ENCODE assay signal across 8 cellular contexts in the genomic region with DNA sequence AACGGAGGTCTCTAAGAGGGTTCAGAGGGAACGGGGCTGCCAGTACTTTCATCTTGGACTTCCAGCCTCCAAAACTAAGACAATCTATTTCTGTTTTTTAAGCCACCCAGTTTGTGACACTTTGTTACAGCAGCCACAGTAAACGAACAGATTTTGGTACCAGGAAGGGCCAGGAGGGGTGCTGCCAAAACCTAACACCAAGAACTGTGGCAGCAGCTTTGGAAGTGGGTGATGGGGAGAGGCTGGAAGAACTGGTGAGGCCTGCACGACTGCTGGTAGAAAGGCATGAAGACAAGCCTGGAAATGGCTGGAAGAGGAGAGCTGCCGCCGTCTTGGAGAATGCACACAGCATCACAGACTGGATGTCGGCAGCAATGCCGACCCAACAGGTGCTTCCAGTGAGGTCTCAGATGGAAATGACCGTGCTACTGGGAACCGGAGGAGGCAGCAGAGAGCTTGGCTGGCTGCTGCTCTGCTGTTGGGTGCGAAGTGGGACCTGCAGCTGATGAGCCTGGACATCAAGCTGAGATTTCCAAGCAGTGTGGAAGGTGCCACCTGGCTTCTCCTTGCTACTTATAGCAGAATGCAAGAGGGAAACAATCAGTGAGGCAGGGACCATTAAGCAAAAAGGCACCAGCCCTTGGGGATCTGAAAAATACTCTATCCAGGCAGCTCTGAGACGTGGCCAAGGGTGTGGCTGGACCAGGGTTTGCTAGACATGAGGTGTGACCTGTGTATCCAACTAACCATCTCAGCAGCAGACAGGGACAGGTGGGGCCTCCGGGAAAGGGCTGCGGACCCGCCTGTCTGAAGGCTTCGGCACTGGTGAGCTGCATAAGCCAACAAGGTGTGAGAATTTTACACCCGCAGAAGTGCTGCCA. TPM values are rescaled to one million over a fixed set of nuclear protein-coding genes. Genes with fewer than 3 reads are reported as not detected.
DNase-seq lines count a peak whose midpoint lies in the region; ATAC-seq and TF ChIP-seq lines count a peak whose summit lies in the region.

No MANE protein-coding gene starts in this region.

- no peaks in the 10 kb centered on the region for H3K9me3 Mint-ChIP-seq in activated naive CD4-positive, alpha-beta T cell treated with anti-CD3 and anti-CD28 coated beads, Interleukin-2, amount 10 ng/mL, durations not matched to agents 7 days and 5 days
- no peaks in the 10 kb centered on the region for H3K9me3 Mint-ChIP-seq in activated naive CD4-positive, alpha-beta T cell treated with anti-CD3 and anti-CD28 coated beads for 36 hours
- H3K9me3 Mint-ChIP-seq in activated T-cell treated with anti-CD3 and anti-CD28 coated beads, Interleukin-2, amount 50 U/mL, for 72 hours: no peaks in the 10 kb centered on the region

- H3K4me1 Mint-ChIP-seq in activated naive CD4-positive, alpha-beta T cell treated with anti-CD3 and anti-CD28 coated beads, Interleukin-2, amount 10 ng/mL, durations not matched to agents 7 days and 5 days: peaks cover 2% of the 10 kb centered on the region
- peaks cover 8% of the 10 kb centered on the region for H3K4me1 Mint-ChIP-seq in activated naive CD4-positive, alpha-beta T cell treated with anti-CD3 and anti-CD28 coated beads for 36 hours (ENCODE audit: low read depth)
- H3K4me1 Mint-ChIP-seq in activated T-cell treated with anti-CD3 and anti-CD28 coated beads, Interleukin-2, amount 50 U/mL, for 72 hours (ENCODE audit: low read depth): peaks cover 6% of the 10 kb centered on the region

- peaks cover 47% of the 10 kb centered on the region for H3K27me3 Mint-ChIP-seq in activated naive CD4-positive, alpha-beta T cell treated with anti-CD3 and anti-CD28 coated beads, Interleukin-2, amount 10 ng/mL, durations not matched to agents 7 days and 5 days
- peaks cover 4% of the 10 kb centered on the region for H3K27me3 Mint-ChIP-seq in activated naive CD4-positive, alpha-beta T cell treated with anti-CD3 and anti-CD28 coated beads for 36 hours (ENCODE audit: low read depth)
- peaks cover 10% of the 10 kb centered on the region for H3K27me3 Mint-ChIP-seq in activated T-cell treated with anti-CD3 and anti-CD28 coated beads, Interleukin-2, amount 50 U/mL, for 72 hours (ENCODE audit: low read depth)

- CTCF ChIA-PET in activated naive CD4-positive, alpha-beta T cell treated with anti-CD3 and anti-CD28 coated beads, Interleukin-2, amount 10 ng/mL, durations not matched to agents 7 days and 5 days (lab: Charles Lee): interaction anchor here (0.8 to 2.7 kb wide), 13 partner anchors 13 to 130 kb away, joined by 3 to 8 read pairs (median 4); a partner anchor contains a TSS
- CTCF ChIA-PET in activated naive CD4-positive, alpha-beta T cell treated with anti-CD3 and anti-CD28 coated beads for 36 hours (lab: Charles Lee): interaction anchor here (0.7 to 1.9 kb wide), 4 partner anchors 13 to 268 kb away, joined by 3 to 5 read pairs (median 4); no protein-coding TSS in a partner anchor

- intact Hi-C loops in activated naive CD4-positive, alpha-beta T cell treated with anti-CD3 and anti-CD28 coated beads for 36 hours (cut with micrococcal nuclease): loop anchor here (5.0 kb wide), 1 partner anchor 59 kb away; no protein-coding TSS in a partner anchor

- H3K4me3 Mint-ChIP-seq in activated naive CD4-positive, alpha-beta T cell treated with anti-CD3 and anti-CD28 coated beads, Interleukin-2, amount 10 ng/mL, durations not matched to agents 7 days and 5 days: no peak overlapping the region
- H3K4me3 Mint-ChIP-seq in activated naive CD4-positive, alpha-beta T cell treated with anti-CD3 and anti-CD28 coated beads for 36 hours: no peak overlapping the region
- no peak overlapping the region for H3K4me3 Mint-ChIP-seq in activated T-cell treated with anti-CD3 and anti-CD28 coated beads, Interleukin-2, amount 50 U/mL, for 72 hours

- H3K4me3 ChIP-seq in LNCaP clone FGC (ENCODE audit: low read depth, low read length): no peak overlapping the region
- H3K4me3 ChIP-seq in kidney epithelial cell (ENCODE audit: low read depth, low read length): no peak overlapping the region

- ATAC-seq in activated T-cell treated with anti-CD3 and anti-CD28 coated beads, Interleukin-2, amount 50 U/mL, for 72 hours (replicated peaks in 1 of 2): peak; percentile 38 to 39
- ATAC-seq in HG02852 (IDR thresholded peaks at IDR 0.05; ENCODE audit: unreplicated experiment) (no peak), GM18873 (IDR thresholded peaks at IDR 0.05; ENCODE audit: low FRiP score, unreplicated experiment) (no peak)

- no peak overlapping the region for H3K27ac Mint-ChIP-seq in activated naive CD4-positive, alpha-beta T cell treated with anti-CD3 and anti-CD28 coated beads, Interleukin-2, amount 10 ng/mL, durations not matched to agents 7 days and 5 days
- no peak overlapping the region for H3K27ac Mint-ChIP-seq in activated naive CD4-positive, alpha-beta T cell treated with anti-CD3 and anti-CD28 coated beads for 36 hours
- no peak overlapping the region for H3K27ac Mint-ChIP-seq in activated T-cell treated with anti-CD3 and anti-CD28 coated beads, Interleukin-2, amount 50 U/mL, for 72 hours

- H3K36me3 Mint-ChIP-seq in activated naive CD4-positive, alpha-beta T cell treated with anti-CD3 and anti-CD28 coated beads, Interleukin-2, amount 10 ng/mL, durations not matched to agents 7 days and 5 days: peaks cover 6% of the 10 kb centered on the region
- H3K36me3 Mint-ChIP-seq in activated naive CD4-positive, alpha-beta T cell treated with anti-CD3 and anti-CD28 coated beads for 36 hours (ENCODE audit: low read depth): peaks cover 2% of the 10 kb centered on the region
- H3K36me3 Mint-ChIP-seq in activated T-cell treated with anti-CD3 and anti-CD28 coated beads, Interleukin-2, amount 50 U/mL, for 72 hours (ENCODE audit: insufficient read depth in 2 of 2): no peaks in the 10 kb centered on the region

- H3K36me3 ChIP-seq in kidney epithelial cell (ENCODE audit: control insufficient read depth, insufficient read depth, low read length): no peaks in the 10 kb centered on the region

- TF ChIP-seq CTCF in LNCaP clone FGC (IDR thresholded peaks at IDR 0.05; ENCODE audit: control insufficient read depth, extremely low read depth, insufficient read depth): peak; percentile 76
- peak; percentile 74 for TF ChIP-seq CTCF in kidney epithelial cell (IDR thresholded peaks at IDR 0.05; ENCODE audit: insufficient read depth, low read length, poor library complexity, severe bottlenecking)

- peak; percentile 50 for DNase-seq in activated naive CD4-positive, alpha-beta T cell treated with anti-CD3 and anti-CD28 coated beads, Interleukin-2, amount 10 ng/mL, durations not matched to agents 7 days and 5 days
- DNase-seq in activated naive CD4-positive, alpha-beta T cell treated with anti-CD3 and anti-CD28 coated beads for 36 hours: no peak
- DNase-seq in LNCaP clone FGC (ENCODE audit: low read depth) (no peak), kidney epithelial cell (ENCODE audit: low read depth) (no peak), UCSD-AML1 (lab: John Stamatoyannopoulos, UW; ENCODE audit: unreplicated experiment) (no peak)
- DNase-seq in activated T-cell treated with anti-CD3 and anti-CD28 coated beads, Interleukin-2, amount 50 U/mL, for 72 hours: peak in 1 of 2 donors; percentile 33

- H3K27me3 ChIP-seq in kidney epithelial cell (ENCODE audit: control insufficient read depth, insufficient read depth, low read length): peaks cover 37% of the 10 kb centered on the region

RNA-seq across cellular contexts. Expression of a gene that starts 4.7 kb away (rescaled TPM):
- total RNA-seq in activated naive CD4-positive, alpha-beta T cell treated with anti-CD3 and anti-CD28 coated beads for 36 hours: not detected
- total RNA-seq in activated T-cell treated with anti-CD3 and anti-CD28 coated beads, Interleukin-2, amount 50 U/mL, for 72 hours: under 1 TPM; 0.50 to 0.74 TPM
- total RNA-seq in kidney epithelial cell: not detected in 2 replicates

RNA-seq across cellular contexts. Expression of a gene that starts 6.7 kb away (rescaled TPM):
- not detected for total RNA-seq in activated naive CD4-positive, alpha-beta T cell treated with anti-CD3 and anti-CD28 coated beads for 36 hours
- not detected for total RNA-seq in activated T-cell treated with anti-CD3 and anti-CD28 coated beads, Interleukin-2, amount 50 U/mL, for 72 hours
- not detected in 2 replicates for total RNA-seq in kidney epithelial cell

RNA-seq across cellular contexts. Expression of a gene that starts 11.8 kb away (rescaled TPM):
- total RNA-seq in activated naive CD4-positive, alpha-beta T cell treated with anti-CD3 and anti-CD28 coated beads for 36 hours: 10 to 100 TPM; 34.8 to 36.6 TPM
- total RNA-seq in activated T-cell treated with anti-CD3 and anti-CD28 coated beads, Interleukin-2, amount 50 U/mL, for 72 hours: 10 to 100 TPM; 56.9 to 63.5 TPM
- 18.8 and 26.1 TPM in 2 replicates for total RNA-seq in kidney epithelial cell

RNA-seq across cellular contexts. Expression of a gene that starts 11.9 kb away (rescaled TPM):
- total RNA-seq in activated naive CD4-positive, alpha-beta T cell treated with anti-CD3 and anti-CD28 coated beads for 36 hours: 10 to 100 TPM; 48.2 to 49.9 TPM
- 10 to 100 TPM; 64.1 to 84.5 TPM for total RNA-seq in activated T-cell treated with anti-CD3 and anti-CD28 coated beads, Interleukin-2, amount 50 U/mL, for 72 hours
- 91.4 and 95.1 TPM in 2 replicates for total RNA-seq in kidney epithelial cell

RNA-seq across cellular contexts. Expression of a gene that starts 24.0 kb away (rescaled TPM):
- 1 to 10 TPM; 2.1 to 2.6 TPM for total RNA-seq in activated naive CD4-positive, alpha-beta T cell treated with anti-CD3 and anti-CD28 coated beads for 36 hours
- total RNA-seq in activated T-cell treated with anti-CD3 and anti-CD28 coated beads, Interleukin-2, amount 50 U/mL, for 72 hours: 10 to 100 TPM; 13.3 to 19.9 TPM
- 15.2 and 20.1 TPM in 2 replicates for total RNA-seq in kidney epithelial cell

Comparison
In these comparisons a context has a peak if more than half of its experiments do, and no peak if none do; other contexts are left out.
1. ATAC-seq: peak in activated T-cell treated with anti-CD3 and anti-CD28 coated beads, Interleukin-2, amount 50 U/mL, for 72 hours (2 of 2); none in HG02852 (single experiment) and GM18873 (single experiment).